13 cellular contexts compared by ENCODE assay signal in the genomic region with DNA sequence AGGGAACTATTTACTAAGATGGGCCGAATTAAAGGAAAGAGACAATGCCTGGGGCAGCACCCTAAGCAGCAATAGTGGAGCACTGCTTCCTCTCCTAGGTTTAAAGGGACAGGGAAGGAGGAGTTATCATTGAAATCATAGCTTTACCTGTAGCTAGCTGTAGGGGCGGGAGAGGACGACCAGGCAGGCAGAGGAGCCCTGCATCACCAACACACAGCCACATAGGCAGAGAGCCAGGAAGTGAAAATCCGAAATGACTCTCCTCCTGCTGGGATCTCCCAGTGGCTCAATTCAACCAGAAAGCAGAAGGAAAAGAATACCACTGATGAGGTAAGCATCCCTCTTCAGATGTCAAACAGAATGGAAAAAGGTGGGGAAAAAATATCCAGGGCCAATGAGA. TPM values are rescaled to one million over a fixed set of nuclear protein-coding genes. Genes with fewer than 3 reads are reported as not detected.
DNase-seq lines count a peak whose midpoint lies in the region; ATAC-seq and TF ChIP-seq lines count a peak whose summit lies in the region.
"Had no signal": no experiment of that assay in that cellular context is flagged by ENCODE, and none has a peak within 500 bp of the region (broad histone marks: within the 10 kb centered on the region; RNA-seq: fewer than 3 reads in every experiment).

No MANE protein-coding gene starts in this region.

- TF ChIP-seq CTCF in RWPE1 (conservative IDR thresholded peaks at IDR 0.05; ENCODE audit: low read depth) = no peak

- peak; percentile 26 for DNase-seq in activated naive CD4-positive, alpha-beta T cell treated with anti-CD3 and anti-CD28 coated beads for 36 hours
- DNase-seq in activated naive CD4-positive, alpha-beta T cell treated with Interleukin-2 at 50 U/mL for 16 hours = no peak
- DNase-seq in RWPE1 (ENCODE audit: low spot score) (peak; percentile 18), activated T-cell treated with anti-CD3 and anti-CD28 coated beads for 4 hours (no peak)
- DNase-seq in T-helper 2 cell treated with Interferon-gamma antibody and Interleukin-4, amounts not matched to agents 5 μg/mL and 100 μg/mL, for 36 hours (ENCODE audit: low spot score) = no peak
- DNase-seq: DMS 273 treated with DMSO at 0.1 percent for 48 hours, dorsolateral prefrontal cortex, Kasumi-1, NCI-H2029 treated with DMSO at 0.1 percent for 48 hours had no signal

- no peaks in the 10 kb centered on the region for H3K36me3 Mint-ChIP-seq in activated naive CD4-positive, alpha-beta T cell treated with anti-CD3 and anti-CD28 coated beads for 36 hours (ENCODE audit: low read depth)
- H3K36me3 Mint-ChIP-seq in stimulated activated memory B cell treated with anti-CD40 and anti-IgM and Interleukin-4, amounts not matched to agents 10 μg/mL and 1 μg/mL and 100 μg/mL, for 72 hours = no peaks in the 10 kb centered on the region
- no peaks in the 10 kb centered on the region for H3K36me3 Mint-ChIP-seq in T-helper 2 cell treated with Interferon-gamma antibody and Interleukin-4, amounts not matched to agents 5 μg/mL and 100 μg/mL, for 36 hours (ENCODE audit: low read depth)

- ATAC-seq in HG02610 (IDR thresholded peaks at IDR 0.05; ENCODE audit: unreplicated experiment) (peak; percentile 40), HG02885 (IDR thresholded peaks at IDR 0.05; ENCODE audit: poor library complexity, unreplicated experiment) (no peak)
- peak; percentile 70 for ATAC-seq in stimulated activated memory B cell treated with anti-CD40 and anti-IgM and Interleukin-4, amounts not matched to agents 10 μg/mL and 1 μg/mL and 100 μg/mL, for 72 hours

- CTCF ChIA-PET in activated naive CD4-positive, alpha-beta T cell treated with anti-CD3 and anti-CD28 coated beads for 36 hours (lab: Charles Lee) = interaction anchor here (0.5 to 0.7 kb wide), 2 partner anchors 78 to 89 kb away, joined by 3 read pairs; no protein-coding TSS in a partner anchor
- CTCF ChIA-PET in RWPE1 (lab: Yijun Ruan, JAX) = no interaction called here

- no peak overlapping the region for H3K27ac Mint-ChIP-seq in activated naive CD4-positive, alpha-beta T cell treated with anti-CD3 and anti-CD28 coated beads for 36 hours
- H3K27ac Mint-ChIP-seq in stimulated activated memory B cell treated with anti-CD40 and anti-IgM and Interleukin-4, amounts not matched to agents 10 μg/mL and 1 μg/mL and 100 μg/mL, for 72 hours = no peak overlapping the region
- no peak overlapping the region for H3K27ac Mint-ChIP-seq in T-helper 2 cell treated with Interferon-gamma antibody and Interleukin-4, amounts not matched to agents 5 μg/mL and 100 μg/mL, for 36 hours

- intact Hi-C loops in activated naive CD4-positive, alpha-beta T cell treated with anti-CD3 and anti-CD28 coated beads for 36 hours (cut with micrococcal nuclease) = no loop called here

- no peaks in the 10 kb centered on the region for H3K9me3 Mint-ChIP-seq in activated naive CD4-positive, alpha-beta T cell treated with anti-CD3 and anti-CD28 coated beads for 36 hours
- peaks cover 4% of the 10 kb centered on the region for H3K9me3 Mint-ChIP-seq in stimulated activated memory B cell treated with anti-CD40 and anti-IgM and Interleukin-4, amounts not matched to agents 10 μg/mL and 1 μg/mL and 100 μg/mL, for 72 hours
- no peaks in the 10 kb centered on the region for H3K9me3 Mint-ChIP-seq in T-helper 2 cell treated with Interferon-gamma antibody and Interleukin-4, amounts not matched to agents 5 μg/mL and 100 μg/mL, for 36 hours

- H3K27me3 Mint-ChIP-seq in activated naive CD4-positive, alpha-beta T cell treated with anti-CD3 and anti-CD28 coated beads for 36 hours (ENCODE audit: low read depth) = peaks cover 3% of the 10 kb centered on the region
- H3K27me3 Mint-ChIP-seq in stimulated activated memory B cell treated with anti-CD40 and anti-IgM and Interleukin-4, amounts not matched to agents 10 μg/mL and 1 μg/mL and 100 μg/mL, for 72 hours = no peaks in the 10 kb centered on the region
- peaks cover 25% of the 10 kb centered on the region for H3K27me3 Mint-ChIP-seq in T-helper 2 cell treated with Interferon-gamma antibody and Interleukin-4, amounts not matched to agents 5 μg/mL and 100 μg/mL, for 36 hours (ENCODE audit: low read depth)

- no peaks in the 10 kb centered on the region for H3K4me1 Mint-ChIP-seq in activated naive CD4-positive, alpha-beta T cell treated with anti-CD3 and anti-CD28 coated beads for 36 hours (ENCODE audit: low read depth)
- no peaks in the 10 kb centered on the region for H3K4me1 Mint-ChIP-seq in stimulated activated memory B cell treated with anti-CD40 and anti-IgM and Interleukin-4, amounts not matched to agents 10 μg/mL and 1 μg/mL and 100 μg/mL, for 72 hours
- no peaks in the 10 kb centered on the region for H3K4me1 Mint-ChIP-seq in T-helper 2 cell treated with Interferon-gamma antibody and Interleukin-4, amounts not matched to agents 5 μg/mL and 100 μg/mL, for 36 hours (ENCODE audit: low read depth)

- no peak overlapping the region for H3K4me3 Mint-ChIP-seq in activated naive CD4-positive, alpha-beta T cell treated with anti-CD3 and anti-CD28 coated beads for 36 hours
- no peak overlapping the region for H3K4me3 Mint-ChIP-seq in stimulated activated memory B cell treated with anti-CD40 and anti-IgM and Interleukin-4, amounts not matched to agents 10 μg/mL and 1 μg/mL and 100 μg/mL, for 72 hours
- no peak overlapping the region for H3K4me3 Mint-ChIP-seq in T-helper 2 cell treated with Interferon-gamma antibody and Interleukin-4, amounts not matched to agents 5 μg/mL and 100 μg/mL, for 36 hours

- POLR2A ChIA-PET in RWPE1 (lab: Yijun Ruan, JAX; ENCODE audit: low non-redundant PET) = no interaction called here

- H3K27ac ChIP-seq in RWPE1 = no peak overlapping the region
- H3K27ac ChIP-seq: dorsolateral prefrontal cortex had no signal

RNA-seq across cellular contexts. Expression of gene MRGPRX4, which starts 20.4 kb away (rescaled TPM):
- total RNA-seq in activated naive CD4-positive, alpha-beta T cell treated with anti-CD3 and anti-CD28 coated beads for 36 hours = not detected
- total RNA-seq: astrocyte, dorsolateral prefrontal cortex had no signal

RNA-seq across cellular contexts. Expression of gene SAA4, which starts 43.6 kb away (rescaled TPM):
- total RNA-seq in activated naive CD4-positive, alpha-beta T cell treated with anti-CD3 and anti-CD28 coated beads for 36 hours = not detected
- total RNA-seq: astrocyte had no signal

RNA-seq across cellular contexts. Expression of gene SAA2, which starts 55.5 kb away (rescaled TPM):
- not detected for total RNA-seq in activated naive CD4-positive, alpha-beta T cell treated with anti-CD3 and anti-CD28 coated beads for 36 hours
- total RNA-seq: astrocyte had no signal

Comparison
In these comparisons a context has a peak if more than half of its experiments do, and no peak if none do; other contexts are left out.
1. DNase-seq: peak in activated naive CD4-positive, alpha-beta T cell treated with anti-CD3 and anti-CD28 coated beads for 36 hours (single experiment) and RWPE1 (single experiment); none in activated naive CD4-positive, alpha-beta T cell treated with Interleukin-2 at 50 U/mL for 16 hours (single experiment), activated T-cell treated with anti-CD3 and anti-CD28 coated beads for 4 hours (single experiment) and T-helper 2 cell treated with Interferon-gamma antibody and Interleukin-4, amounts not matched to agents 5 μg/mL and 100 μg/mL, for 36 hours (single experiment).